In the genomic region with DNA sequence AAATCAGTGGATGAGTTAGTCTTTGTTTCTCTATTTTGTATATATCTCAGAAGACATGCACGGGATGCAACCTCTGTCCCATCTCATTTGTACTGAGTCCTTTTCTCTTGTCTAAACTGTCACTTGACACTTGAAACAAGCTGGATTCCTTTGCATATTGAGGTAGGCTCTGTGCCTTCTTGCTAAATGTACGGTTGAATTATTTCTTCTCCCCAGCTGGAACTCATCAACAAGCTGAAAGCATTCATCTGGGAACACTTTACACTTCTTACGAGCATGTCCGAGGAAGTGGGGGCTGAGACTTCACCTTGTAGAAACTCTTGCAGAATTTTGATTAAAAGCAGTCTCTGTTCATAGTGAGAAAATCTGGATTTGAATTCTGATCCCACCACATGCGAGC, we compare ENCODE assay signal across 15 cellular contexts.
DNase-seq lines count a peak whose midpoint lies in the region; ATAC-seq, FAIRE-seq and TF ChIP-seq lines count a peak whose summit lies in the region.
"Had no signal": no experiment of that assay in that cellular context is flagged by ENCODE, and none has a peak within 500 bp of the region (broad histone marks: within the 10 kb centered on the region; RNA-seq: fewer than 3 reads in every experiment).

No MANE protein-coding gene starts in this region.

- H3K9me3 ChIP-seq in HepG2 (ENCODE audit: low read length) (no peaks in the 10 kb centered on the region), right lobe of liver (no peaks in the 10 kb centered on the region), esophagus muscularis mucosa (no peaks in the 10 kb centered on the region), mesenchymal stem cell (ENCODE audit: control insufficient read depth, low read length) (peaks cover 4% of the 10 kb centered on the region), body of pancreas (no peaks in the 10 kb centered on the region)
- H3K9me3 ChIP-seq: breast epithelium had no signal

- H3K4ac ChIP-seq in mesenchymal stem cell (ENCODE audit: low read depth in 1 of 2, low read length in 2 of 2), result no peak overlapping the region

- H2AK5ac ChIP-seq in mesenchymal stem cell (ENCODE audit: low read length, severe bottlenecking), result no peak overlapping the region

- H3K9ac ChIP-seq in HepG2 (ENCODE audit: insufficient read depth, low read depth, low read length) (0 out of 2 replicates have a peak overlapping the region, but pooled peaks have one; percentile 14), mesenchymal stem cell (ENCODE audit: low read length) (peak overlapping the region; percentile 4)

- H2BK15ac ChIP-seq in mesenchymal stem cell (ENCODE audit: low read depth, poor library complexity, severe bottlenecking), result no peak overlapping the region

- H3K36me3 ChIP-seq in HepG2 (replicated peaks in 1 of 2; ENCODE audit: control insufficient read depth in 1 of 2, insufficient read depth in 2 of 2, low read length in 2 of 2) (no peaks in the 10 kb centered on the region), right lobe of liver (no peaks in the 10 kb centered on the region), esophagus muscularis mucosa (no peaks in the 10 kb centered on the region), mesenchymal stem cell (ENCODE audit: control insufficient read depth in 1 of 2, insufficient read depth in 2 of 2, low read depth in 1 of 2, low read length in 2 of 2) (no peaks in the 10 kb centered on the region), body of pancreas (replicated peaks in 1 of 2; ENCODE audit: insufficient read depth in 1 of 2, low read depth in 2 of 2) (no peaks in the 10 kb centered on the region)
- H3K36me3 ChIP-seq: breast epithelium had no signal

- intact Hi-C loops in HepG2 (cut with micrococcal nuclease; ENCODE audit: unreplicated experiment), result loop anchor here (2.0 to 5.0 kb wide), 5 partner anchors 18 to 790 kb away; a partner anchor contains a TSS
- intact Hi-C loops in right lobe of liver (cut with DNase I), result loop anchor here in 1 of 2 donors (10.0 kb wide), 1 partner anchor 222 kb away; no protein-coding TSS in a partner anchor
- intact Hi-C loops in esophagus muscularis mucosa (cut with DNase I), result loop anchor here (2.0 to 10.0 kb wide), 4 partner anchors 40 to 220 kb away; a partner anchor contains a TSS
- intact Hi-C loops in left colon (cut with DNase I, micrococcal nuclease), result loop anchor here in 1 of 2 donors (10.0 kb wide), 1 partner anchor 222 kb away; no protein-coding TSS in a partner anchor
- intact Hi-C loops in body of pancreas (cut with DNase I), result loop anchor here (10.0 kb wide), 1 partner anchor 198 kb away; no protein-coding TSS in a partner anchor

- H3K4me1 ChIP-seq in HepG2 (ENCODE audit: insufficient read depth, low read length) (peaks cover 63% of the 10 kb centered on the region), right lobe of liver (no peaks in the 10 kb centered on the region), esophagus muscularis mucosa (peaks cover 10 to 44% (median 39%) of the 10 kb centered on the region in 4 donors), mesenchymal stem cell (ENCODE audit: control insufficient read depth, insufficient read depth, low read depth, low read length) (no peaks in the 10 kb centered on the region), body of pancreas (peaks cover 6% of the 10 kb centered on the region)
- H3K4me1 ChIP-seq: breast epithelium had no signal

- no TSS peak for BruUV-seq in HepG2 (replicated peaks; lab: Mats Ljungman, UMichigan)

- POLR2A ChIA-PET in HepG2 (lab: Yijun Ruan, JAX), result no interaction called here

- FAIRE-seq in HepG2 (lab: Jason Lieb, UNC), result no peak

- H3K4me2 ChIP-seq in HepG2 (ENCODE audit: low read depth, low read length) (no peak overlapping the region), mesenchymal stem cell (ENCODE audit: low read length, poor library complexity, severe bottlenecking) (no peak overlapping the region)
- H3K4me2 ChIP-seq: smooth muscle cell had no signal

- H2AFZ ChIP-seq in HepG2 (ENCODE audit: low read length), result no peak overlapping the region
- H2AFZ ChIP-seq in mesenchymal stem cell (ENCODE audit: low read depth, low read length), result no peak overlapping the region

- H3K4me3 ChIP-seq in HepG2 (replicated peaks in 1 of 3; ENCODE audit: insufficient read depth in 1 of 3, low read depth in 2 of 3, low read length in 3 of 3) (no peak overlapping the region), right lobe of liver (no peak overlapping the region), esophagus muscularis mucosa (peak overlapping the region in 2 of 4 donors; percentile 30), mesenchymal stem cell (ENCODE audit: insufficient read depth in 1 of 2, low read depth in 1 of 2, low read length in 2 of 2) (no peak overlapping the region), body of pancreas (no peak overlapping the region)
- H3K4me3 ChIP-seq: breast epithelium, smooth muscle cell had no signal

- no peak for TF ChIP-seq RAD21 in HepG2 (CRISPR knock-in tag; IDR thresholded peaks at IDR 0.05)

- no peak overlapping the region for H2BK5ac ChIP-seq in mesenchymal stem cell (ENCODE audit: low read depth, low read length, poor library complexity, severe bottlenecking)

- H3K18ac ChIP-seq in mesenchymal stem cell (ENCODE audit: low read depth in 1 of 2, low read length in 2 of 2), result no peak overlapping the region

- ATAC-seq in HepG2 (no peak), right lobe of liver (no peak), left colon (no peak), body of pancreas (no peak)

- no peaks in the 10 kb centered on the region for H3K79me1 ChIP-seq in mesenchymal stem cell (replicated peaks; ENCODE audit: low read length, poor library complexity, severe bottlenecking)

- WGBS in HepG2 (ENCODE audit: low lambda C conversion rate), result 76% methylated on average over 5 of the region's 5 CpGs
- WGBS in right lobe of liver (ENCODE audit: insufficient coverage, low coverage, low lambda C conversion rate, missing lambda C conversion rate), result 81% methylated on average over 5 of the region's 5 CpGs
- 46% methylated on average over 5 of the region's 5 CpGs for WGBS in esophagus muscularis mucosa
- WGBS in mesenchymal stem cell, result 28% methylated on average over 3 of the region's 5 CpGs
- 75 to 77% methylated on average over 5 of the region's 5 CpGs for WGBS in body of pancreas, 2 donors

- no peak overlapping the region for H3K27ac ChIP-seq in HepG2 (ENCODE audit: extremely low read length, insufficient read depth, low read length)
- H3K27ac ChIP-seq in right lobe of liver, result no peak overlapping the region
- peak overlapping the region; percentile 74 to 86 (median 83) for H3K27ac ChIP-seq in esophagus muscularis mucosa (replicated peaks in 1 of 4)
- H3K27ac ChIP-seq in mesenchymal stem cell (ENCODE audit: low read length, poor library complexity, severe bottlenecking), result no peak overlapping the region
- no peak overlapping the region for H3K27ac ChIP-seq in body of pancreas
- H3K27ac ChIP-seq: foreskin keratinocyte had no signal

- no peak overlapping the region for H2BK120ac ChIP-seq in mesenchymal stem cell (ENCODE audit: low read depth, low read length)

- no peaks in the 10 kb centered on the region for H3K27me3 ChIP-seq in HepG2 (ENCODE audit: control insufficient read depth in 1 of 2, insufficient read depth in 2 of 2, low read length in 2 of 2)
- no peaks in the 10 kb centered on the region for H3K27me3 ChIP-seq in right lobe of liver
- H3K27me3 ChIP-seq in esophagus muscularis mucosa, result no peaks in the 10 kb centered on the region
- H3K27me3 ChIP-seq in mesenchymal stem cell (ENCODE audit: control insufficient read depth in 1 of 2, insufficient read depth in 1 of 2, low read length in 2 of 2), result no peaks in the 10 kb centered on the region
- H3K27me3 ChIP-seq in body of pancreas, result no peaks in the 10 kb centered on the region
- H3K27me3 ChIP-seq: breast epithelium, foreskin keratinocyte had no signal

- CTCF ChIA-PET in HepG2 (lab: Yijun Ruan, JAX; ENCODE audit: low intra/inter-chr PET ratio, low total read pairs), result interaction anchor here (3.6 kb wide), 1 partner anchor 219 kb away, joined by 50 read pairs; no protein-coding TSS in a partner anchor

- H4K20me1 ChIP-seq in HepG2 (ENCODE audit: insufficient read depth, low read length), result no peaks in the 10 kb centered on the region

- TF ChIP-seq EP300 in HepG2 (IDR thresholded peaks at IDR 0.05; ENCODE audit: low read depth in 2 of 2, low read length in 2 of 2) (no peak), HepG2 (CRISPR knock-in tag; IDR thresholded peaks at IDR 0.05; ENCODE audit: borderline replicate concordance) (no peak), esophagus muscularis mucosa (IDR thresholded peaks at IDR 0.05) (no peak)

- H4K8ac ChIP-seq in mesenchymal stem cell (ENCODE audit: low read length), result no peak overlapping the region

- no peak overlapping the region for H3K23ac ChIP-seq in mesenchymal stem cell (ENCODE audit: low read length in 2 of 2)

- H2BK12ac ChIP-seq in mesenchymal stem cell (ENCODE audit: low read length in 2 of 2), result no peak overlapping the region

- TF ChIP-seq POLR2A in HepG2 (IDR thresholded peaks at IDR 0.05; ENCODE audit: insufficient read depth in 1 of 2, low read depth in 2 of 2, low read length in 2 of 2) (no peak), right lobe of liver (IDR thresholded peaks at IDR 0.05) (no peak), esophagus muscularis mucosa (IDR thresholded peaks at IDR 0.05; ENCODE audit: low read depth) (no peak), body of pancreas (IDR thresholded peaks at IDR 0.05) (no peak)

- no peak overlapping the region for H3K14ac ChIP-seq in mesenchymal stem cell (ENCODE audit: low read length in 2 of 2)

- TF ChIP-seq CTCF in HepG2 (CRISPR knock-in tag; IDR thresholded peaks at IDR 0.05), result no peak
- no peak for TF ChIP-seq CTCF in right lobe of liver (IDR thresholded peaks at IDR 0.05)
- no peak for TF ChIP-seq CTCF in esophagus muscularis mucosa (IDR thresholded peaks at IDR 0.05)
- TF ChIP-seq CTCF in body of pancreas (IDR thresholded peaks at IDR 0.05), result no peak
- no peak for TF ChIP-seq CTCF in GM10266 (IDR thresholded peaks at IDR 0.05; ENCODE audit: control insufficient read depth, insufficient read depth, low read depth, missing control alignments)

- no peak for DNase-seq in HepG2 (ENCODE audit: low spot score)
- no peak for DNase-seq in right lobe of liver
- no peak for DNase-seq in esophagus muscularis mucosa (ENCODE audit: extremely low spot score)
- no peak for DNase-seq in mesenchymal stem cell
- DNase-seq in left colon, result no peak
- no peak for DNase-seq in body of pancreas
- no peak for DNase-seq in activated CD4-positive, alpha-beta T cell treated with anti-CD3 and anti-CD28 coated beads for 4 hours
- DNase-seq in GM10266 (ENCODE audit: extremely low spot score), result no peak
- DNase-seq: activated CD4-positive, alpha-beta memory T cell treated with anti-CD3 and anti-CD28 coated beads for 36 hours; activated T-cell treated with anti-CD3 and anti-CD28 coated beads, Interleukin-2, amount 50 U/mL, for 24 hours; CD4-positive, alpha-beta T cell; NCI-H187 treated with DMSO at 0.1 percent for 48 hours had no signal

- H4K91ac ChIP-seq in mesenchymal stem cell (ENCODE audit: low read length), result no peak overlapping the region

- in situ Hi-C loops in HepG2 (cut with HindIII; ENCODE audit: extremely low pct_ligation_motif_present, low pct_unique_long_range_greater_than_20kb), result loop anchor here (5.0 to 10.0 kb wide), 2 partner anchors 122 to 220 kb away; a partner anchor contains a TSS

- H3K79me2 ChIP-seq in HepG2 (ENCODE audit: insufficient read depth, low read length), result no peaks in the 10 kb centered on the region

Comparison
In these comparisons a context has a peak if more than half of its experiments do, and no peak if none do; other contexts are left out.
1. H3K27ac ChIP-seq: peak in esophagus muscularis mucosa (4 of 4); none in HepG2 (single experiment), right lobe of liver (0 of 3), mesenchymal stem cell (single experiment) and body of pancreas (0 of 4).